In the genomic region with DNA sequence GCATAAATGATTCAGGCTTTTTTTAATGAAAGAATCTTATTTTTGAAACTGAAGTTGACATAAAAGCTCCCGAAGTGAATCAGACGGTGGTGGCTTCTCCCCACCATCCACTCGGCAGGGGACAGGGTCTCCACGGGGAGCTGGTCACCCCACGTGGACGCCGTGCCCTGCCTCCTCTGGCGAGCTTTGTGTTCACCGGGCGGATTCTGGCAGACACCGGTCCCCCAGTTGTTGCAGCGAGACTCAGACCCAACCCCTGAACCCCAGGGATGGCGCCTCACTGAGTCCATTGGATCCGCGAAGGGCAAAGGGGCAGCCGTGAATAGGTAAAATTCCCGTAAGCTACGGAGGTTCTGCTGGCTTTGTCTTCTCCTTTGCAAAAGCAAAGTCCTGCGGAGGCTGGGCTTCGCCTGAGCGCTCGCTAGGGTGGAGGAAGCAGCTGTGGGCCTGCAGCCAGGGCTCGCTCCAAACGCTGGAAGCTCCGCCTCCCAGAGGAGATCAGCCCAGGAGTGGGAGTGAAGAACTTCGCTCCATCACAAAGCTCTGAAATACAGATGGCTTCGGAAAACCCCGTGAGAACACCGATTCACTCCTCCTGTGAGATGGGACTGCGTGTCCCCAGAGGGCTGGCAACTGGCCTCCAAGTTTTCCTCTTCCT, we compare ENCODE assay signal across 12 cellular contexts. TPM values are rescaled to one million over a fixed set of nuclear protein-coding genes. Genes with fewer than 3 reads are reported as not detected.
DNase-seq lines count a peak whose midpoint lies in the region; ATAC-seq and TF ChIP-seq lines count a peak whose summit lies in the region.
"Had no signal": no experiment of that assay in that cellular context is flagged by ENCODE, and none has a peak within 500 bp of the region (broad histone marks: within the 10 kb centered on the region; RNA-seq: fewer than 3 reads in every experiment).

No MANE protein-coding gene starts in this region.

- peaks cover 7% of the 10 kb centered on the region for H3K4me1 ChIP-seq in suprapubic skin

- peak overlapping the region; percentile 29; the same call in 1 of the 2 replicates for H3K4me3 ChIP-seq in LNCaP clone FGC (ENCODE audit: low read depth, low read length)
- H3K4me3 ChIP-seq in astrocyte of the spinal cord (ENCODE audit: low read depth, low read length): no peak overlapping the region
- peak overlapping the region; percentile 18 for H3K4me3 ChIP-seq in suprapubic skin

- in situ Hi-C loops in astrocyte of the spinal cord (cut with HindIII; ENCODE audit: low sequenced_read_pairs): no loop called here

- intact Hi-C loops in left colon (cut with DNase I, micrococcal nuclease): no loop called here

- H3K27ac ChIP-seq in suprapubic skin: no peak overlapping the region
- H3K27ac ChIP-seq: neutrophil had no signal

- H3K9me3 ChIP-seq in suprapubic skin: no peaks in the 10 kb centered on the region
- H3K9me3 ChIP-seq: neutrophil had no signal

- H3K36me3 ChIP-seq in suprapubic skin: no peaks in the 10 kb centered on the region
- H3K36me3 ChIP-seq: neutrophil had no signal

- no peak for TF ChIP-seq POLR2A in suprapubic skin (IDR thresholded peaks at IDR 0.05)

- TF ChIP-seq CTCF in LNCaP clone FGC (IDR thresholded peaks at IDR 0.05; ENCODE audit: control insufficient read depth, extremely low read depth, insufficient read depth) (no peak), astrocyte of the spinal cord (IDR thresholded peaks at IDR 0.05; ENCODE audit: low read depth, low read length) (no peak), suprapubic skin (IDR thresholded peaks at IDR 0.05) (no peak)

- peak; percentile 84 for ATAC-seq in left colon
- ATAC-seq: effector memory CD8-positive, alpha-beta T cell; PC-3 had no signal

- 54% methylated on average over 20 of the region's 30 CpGs for WGBS in suprapubic skin

- TF ChIP-seq EP300 in suprapubic skin (IDR thresholded peaks at IDR 0.05): no peak

- peaks cover 25% of the 10 kb centered on the region for H3K27me3 ChIP-seq in suprapubic skin
- H3K27me3 ChIP-seq: neutrophil had no signal

- DNase-seq in LNCaP clone FGC (ENCODE audit: low read depth) (peak; percentile 36), astrocyte of the spinal cord (ENCODE audit: low read depth, low spot score) (peak; percentile 2), left colon (peak in 1 of 2 donors; percentile 37), suprapubic skin (ENCODE audit: low spot score in 2 of 2) (no peak), 8988T (no peak), C1 segment of cervical spinal cord (lab: John Stamatoyannopoulos, UW) (no peak), NCI-H524 (lab: John Stamatoyannopoulos, UW) (no peak)
- DNase-seq: activated CD4-positive, CD25-positive, alpha-beta regulatory T cell; activated effector memory CD4-positive, alpha-beta T cell treated with anti-CD3 and anti-CD28 coated beads, Interleukin-2, amount 50 U/mL, for 16 hours; effector memory CD8-positive, alpha-beta T cell; PC-3 had no signal

RNA-seq across cellular contexts. Expression of a gene that starts 38.3 kb away (rescaled TPM):
- total RNA-seq in left colon: 10 to 100 TPM; 30.3 to 40.7 TPM
- total RNA-seq in suprapubic skin: 1 to 10 TPM in 3 of 4 donors, under 1 TPM in 1; 0.23 to 1.8 (median 1.3) TPM

Comparison
In these comparisons a context has a peak if more than half of its experiments do, and no peak if none do; other contexts are left out.
1. DNase-seq: peak in LNCaP clone FGC (single experiment) and astrocyte of the spinal cord (single experiment); none in suprapubic skin (0 of 2), 8988T (single experiment), C1 segment of cervical spinal cord (0 of 14) and NCI-H524 (0 of 2).
2. RNA of a gene that starts 38.3 kb away (total RNA-seq): 30.3 to 40.7 TPM in left colon; 0.23 to 1.8 TPM in suprapubic skin; every median in the first group is over 10 times any median in the second.